Comparison of ENCODE assay signal across 2 cellular contexts in genomic region chr12:119480551-119480950, GRCh38.
TF ChIP-seq lines count a peak whose summit lies in the region.

No MANE protein-coding gene starts in this region.

TF ChIP-seq in HepG2, 621 proteins besides CTCF, POLR2A, EP300 and RAD21 (continued from another document):
- TF ChIP-seq ATF7 (IDR thresholded peaks at IDR 0.05) (peak; percentile 16; the same call in 1 of the 2 replicates), ATF7 (CRISPR knock-in tag; IDR thresholded peaks at IDR 0.05) (no peak), CREB1 (IDR thresholded peaks at IDR 0.05) (peak; percentile 98), CREB1 (CRISPR knock-in tag; IDR thresholded peaks at IDR 0.05) (no peak), ZNF432 (CRISPR knock-in tag; IDR thresholded peaks at IDR 0.05; ENCODE audit: borderline replicate concordance) (no peak), ZNF138 (CRISPR knock-in tag; IDR thresholded peaks at IDR 0.05; ENCODE audit: low read depth) (no peak), ZSCAN20 (CRISPR knock-in tag; IDR thresholded peaks at IDR 0.05; ENCODE audit: borderline replicate concordance) (no peak), ZKSCAN1 (IDR thresholded peaks at IDR 0.05; ENCODE audit: low read length) (no peak)

TF ChIP-seq in IMR-90, 13 proteins besides CTCF, POLR2A, EP300 and RAD21 (continued from another document):
- TF ChIP-seq USF2 (IDR thresholded peaks at IDR 0.05; ENCODE audit: low read depth, low read length) = no peak
- no peak for TF ChIP-seq CHD1 (IDR thresholded peaks at IDR 0.05; ENCODE audit: low read depth, low read length)
- no peak for TF ChIP-seq MXI1 (IDR thresholded peaks at IDR 0.05; ENCODE audit: borderline replicate concordance, low read depth, low read length)
- TF ChIP-seq MAFK (IDR thresholded peaks at IDR 0.05; ENCODE audit: low read depth, low read length) = no peak
- TF ChIP-seq BHLHE40 (IDR thresholded peaks at IDR 0.05; ENCODE audit: low read depth, low read length) = no peak
- no peak for TF ChIP-seq MAZ (IDR thresholded peaks at IDR 0.05; ENCODE audit: borderline replicate concordance, low read depth, low read length)
- TF ChIP-seq SMC3 (IDR thresholded peaks at IDR 0.05; ENCODE audit: low read depth, low read length) = no peak
- TF ChIP-seq RFX5 (IDR thresholded peaks at IDR 0.05; ENCODE audit: low read depth, low read length) = no peak
- TF ChIP-seq ELK1 (IDR thresholded peaks at IDR 0.05; ENCODE audit: borderline replicate concordance, low read depth, low read length) = no peak
- TF ChIP-seq FOS (IDR thresholded peaks at IDR 0.05; ENCODE audit: low read depth, low read length) = no peak
- TF ChIP-seq RCOR1 (IDR thresholded peaks at IDR 0.05; ENCODE audit: insufficient replicate concordance, low read length) = no peak
- TF ChIP-seq CEBPB (IDR thresholded peaks at IDR 0.05; ENCODE audit: low read depth, low read length) = no peak
